ENCODE assay signal across 8 cellular contexts in genomic region chr4:111943796-111944203, GRCh38.
A peak's percentile ranks its signal among the peaks of the same experiment; 100 is the strongest.
DNase-seq lines count a peak whose midpoint lies in the region; ATAC-seq and TF ChIP-seq lines count a peak whose summit lies in the region.

No MANE protein-coding gene starts in this region.

- no peak overlapping the region for H4K91ac ChIP-seq in mesenchymal stem cell (ENCODE audit: low read length)

- no peak overlapping the region for H3K14ac ChIP-seq in mesenchymal stem cell (ENCODE audit: low read length in 2 of 2)

- no peak overlapping the region for H3K23ac ChIP-seq in mesenchymal stem cell (ENCODE audit: low read length in 2 of 2)

- no peak overlapping the region for H2BK120ac ChIP-seq in mesenchymal stem cell (ENCODE audit: low read depth, low read length)

- H3K79me1 ChIP-seq in mesenchymal stem cell (replicated peaks; ENCODE audit: low read length, poor library complexity, severe bottlenecking) = no peaks in the 10 kb centered on the region

- no peak overlapping the region for H2AFZ ChIP-seq in mesenchymal stem cell (ENCODE audit: low read depth, low read length)

- ATAC-seq in GM18520 (IDR thresholded peaks at IDR 0.05; ENCODE audit: unreplicated experiment) = peak; percentile 86
- ATAC-seq in HG02852 (IDR thresholded peaks at IDR 0.05; ENCODE audit: unreplicated experiment) = peak; percentile 88

- H2BK5ac ChIP-seq in mesenchymal stem cell (ENCODE audit: low read depth, low read length, poor library complexity, severe bottlenecking) = no peak overlapping the region

- no peak overlapping the region for H3K4ac ChIP-seq in mesenchymal stem cell (ENCODE audit: low read depth in 1 of 2, low read length in 2 of 2)

- H3K27me3 ChIP-seq in mesenchymal stem cell (ENCODE audit: control insufficient read depth in 1 of 2, insufficient read depth in 1 of 2, low read length in 2 of 2) = no peaks in the 10 kb centered on the region

- no peak overlapping the region for H3K9ac ChIP-seq in mesenchymal stem cell (ENCODE audit: low read length)

- no peak overlapping the region for H2BK12ac ChIP-seq in mesenchymal stem cell (ENCODE audit: low read length in 2 of 2)

- WGBS in mesenchymal stem cell = 72% methylated on average over 7 of the region's 7 CpGs

- no peak overlapping the region for H3K4me2 ChIP-seq in mesenchymal stem cell (ENCODE audit: low read length, poor library complexity, severe bottlenecking)

- H4K8ac ChIP-seq in mesenchymal stem cell (ENCODE audit: low read length) = no peak overlapping the region

- peaks cover 1% of the 10 kb centered on the region for H3K4me1 ChIP-seq in mesenchymal stem cell (ENCODE audit: control insufficient read depth, insufficient read depth, low read depth, low read length)

- no peak overlapping the region for H2BK15ac ChIP-seq in mesenchymal stem cell (ENCODE audit: low read depth, poor library complexity, severe bottlenecking)

- peak; percentile 53 for TF ChIP-seq CTCF in astrocyte of the spinal cord (IDR thresholded peaks at IDR 0.05; ENCODE audit: low read depth, low read length)

- H3K36me3 ChIP-seq in mesenchymal stem cell (ENCODE audit: control insufficient read depth in 1 of 2, insufficient read depth in 2 of 2, low read depth in 1 of 2, low read length in 2 of 2) = no peaks in the 10 kb centered on the region

- DNase-seq in AG20443 (ENCODE audit: low spot score) (peak; percentile 67), NCI-H1092 treated with DMSO at 0.1 percent for 48 hours (lab: John Stamatoyannopoulos, UW) (peak; percentile 8), astrocyte of the spinal cord (ENCODE audit: low read depth, low spot score) (peak; percentile 17), mesenchymal stem cell (peak; percentile 49), occipital lobe (lab: John Stamatoyannopoulos, UW) (no peak)
- DNase-seq in activated CD4-positive, alpha-beta T cell treated with anti-CD3 and anti-CD28 coated beads for 4 hours = no peak

- H3K18ac ChIP-seq in mesenchymal stem cell (ENCODE audit: low read depth in 1 of 2, low read length in 2 of 2) = no peak overlapping the region

- H3K27ac ChIP-seq in mesenchymal stem cell (ENCODE audit: low read length, poor library complexity, severe bottlenecking) = no peak overlapping the region

- H2AK5ac ChIP-seq in mesenchymal stem cell (ENCODE audit: low read length, severe bottlenecking) = no peak overlapping the region

- H3K9me3 ChIP-seq in mesenchymal stem cell (ENCODE audit: control insufficient read depth, low read length) = no peaks in the 10 kb centered on the region

- H3K4me3 ChIP-seq in astrocyte of the spinal cord (ENCODE audit: low read depth, low read length) = no peak overlapping the region
- no peak overlapping the region for H3K4me3 ChIP-seq in mesenchymal stem cell (ENCODE audit: insufficient read depth in 1 of 2, low read depth in 1 of 2, low read length in 2 of 2)

- in situ Hi-C loops in astrocyte of the spinal cord (cut with HindIII; ENCODE audit: low sequenced_read_pairs) = no loop called here

Comparison
In these comparisons a context has a peak if more than half of its experiments do, and no peak if none do; other contexts are left out.
1. DNase-seq: peak in AG20443 (single experiment), NCI-H1092 treated with DMSO at 0.1 percent for 48 hours (single experiment), astrocyte of the spinal cord (single experiment) and mesenchymal stem cell (single experiment); none in occipital lobe (single experiment) and activated CD4-positive, alpha-beta T cell treated with anti-CD3 and anti-CD28 coated beads for 4 hours (0 of 2).